23 cellular contexts compared by ENCODE assay signal in the genomic region with DNA sequence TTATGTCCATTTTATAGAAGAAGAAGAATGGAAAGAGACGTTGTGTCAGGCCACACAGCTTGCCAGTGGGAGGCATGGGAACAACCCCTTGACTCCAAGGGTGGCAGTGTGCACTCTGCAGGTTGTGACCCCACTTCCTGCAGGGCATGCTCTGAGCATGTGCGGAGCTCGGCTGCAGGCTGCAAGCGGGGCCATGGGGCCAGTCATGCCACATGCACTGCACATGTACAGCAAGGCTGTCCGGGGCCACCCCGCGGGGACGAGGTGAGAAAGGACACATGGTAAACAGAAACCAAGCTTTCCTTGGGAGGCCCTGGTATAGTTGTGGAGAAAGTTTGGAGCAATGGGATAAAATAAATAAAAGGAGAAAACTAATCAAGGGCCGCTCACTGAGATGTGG.
"Had no signal": no experiment of that assay in that cellular context is flagged by ENCODE, and none has a peak within 500 bp of the region (broad histone marks: within the 10 kb centered on the region; RNA-seq: fewer than 3 reads in every experiment).

No MANE protein-coding gene starts in this region.

- H3K27me3 Mint-ChIP-seq: activated naive CD4-positive, alpha-beta T cell treated with anti-CD3 and anti-CD28 coated beads, Interleukin-2, amount 10 ng/mL, durations not matched to agents 7 days and 5 days; brain; dendritic cell treated with granulocyte-macrophage colony-stimulating factor and Interleukin-4, amounts not matched to agents 40 ng/mL and 50 ng/mL, for 4 days; naive thymus-derived CD4-positive, alpha-beta T cell; stimulated activated naive CD8-positive, alpha-beta T cell treated with anti-CD3 and anti-CD28 coated beads, Interleukin-15, amount 100 ng/mL, for 72 hours had no signal

- H3K27me3 ChIP-seq: heart right ventricle, neural progenitor cell, tibial artery had no signal

- ATAC-seq: heart right ventricle; left colon; lower lobe of right lung; naive thymus-derived CD4-positive, alpha-beta T cell; right cardiac atrium; stimulated activated naive CD8-positive, alpha-beta T cell treated with anti-CD3 and anti-CD28 coated beads, Interleukin-15, amount 100 ng/mL, for 72 hours had no signal

- DNase-seq: activated CD4-positive, CD25-positive, alpha-beta regulatory T cell treated with anti-CD3 and anti-CD28 coated beads, Interleukin-2, amount 50 U/mL, for 72 hours; activated effector memory CD4-positive, alpha-beta T cell treated with Interleukin-2 at 50 U/mL for 16 hours; activated T-cell treated with anti-CD3 and anti-CD28 coated beads, Interleukin-2, amount 50 U/mL, for 72 hours; anterior cingulate cortex; caudate nucleus; effector CD4-positive, alpha-beta T cell; foreskin fibroblast; heart right ventricle; islet precursor cell; left colon; lower lobe of right lung; right cardiac atrium; stimulated activated CD4-positive, alpha-beta T cell treated with anti-CD3 and anti-CD28 coated beads, Interleukin-1b, Interleukin-23, amount 100 ng/mL, for 48 hours; stimulated activated naive CD8-positive, alpha-beta T cell treated with anti-CD3 and anti-CD28 coated beads, Interleukin-15, amount 100 ng/mL, for 72 hours had no signal

- H3K4me1 Mint-ChIP-seq: brain had no signal

- H3K4me3 Mint-ChIP-seq: activated T-cell treated with anti-CD3 and anti-CD28 coated beads, Interleukin-2, amount 50 U/mL, for 72 hours; brain; dendritic cell treated with granulocyte-macrophage colony-stimulating factor and Interleukin-4, amounts not matched to agents 40 ng/mL and 50 ng/mL, for 4 days; neural progenitor cell; stimulated activated naive CD8-positive, alpha-beta T cell treated with anti-CD3 and anti-CD28 coated beads, Interleukin-15, amount 100 ng/mL, for 72 hours had no signal

- H3K9ac ChIP-seq: neural progenitor cell had no signal

- H3K9me3 ChIP-seq: heart right ventricle, lower lobe of right lung, prostate gland, tibial artery had no signal

- H2AFZ ChIP-seq: neural progenitor cell had no signal

- H3K27ac ChIP-seq: heart right ventricle, lower lobe of right lung, neural progenitor cell, prostate gland, tibial artery, VCaP had no signal

- H3K9me3 Mint-ChIP-seq: dendritic cell treated with granulocyte-macrophage colony-stimulating factor and Interleukin-4, amounts not matched to agents 40 ng/mL and 50 ng/mL, for 4 days had no signal

- H3K4me3 ChIP-seq: heart right ventricle, lower lobe of right lung, neural progenitor cell, prostate gland, tibial artery had no signal

- H3K36me3 ChIP-seq: neural progenitor cell had no signal

- FAIRE-seq: endometrium had no signal

- H3K27ac Mint-ChIP-seq: activated T-cell treated with anti-CD3 and anti-CD28 coated beads, Interleukin-2, amount 50 U/mL, for 72 hours; dendritic cell treated with granulocyte-macrophage colony-stimulating factor and Interleukin-4, amounts not matched to agents 40 ng/mL and 50 ng/mL, for 4 days; neural progenitor cell; stimulated activated naive CD8-positive, alpha-beta T cell treated with anti-CD3 and anti-CD28 coated beads, Interleukin-15, amount 100 ng/mL, for 72 hours had no signal

- H3K4me1 ChIP-seq: heart right ventricle, lower lobe of right lung, prostate gland, tibial artery had no signal

- H3K4me2 ChIP-seq: neural progenitor cell had no signal
